In genomic region chr10:97057836-97058235, GRCh38 we compare ENCODE assay signal across 26 cellular contexts.
DNase-seq lines count a peak whose midpoint lies in the region; ATAC-seq, FAIRE-seq and TF ChIP-seq lines count a peak whose summit lies in the region.
"Had no signal": no experiment of that assay in that cellular context is flagged by ENCODE, and none has a peak within 500 bp of the region (broad histone marks: within the 10 kb centered on the region; RNA-seq: fewer than 3 reads in every experiment).

No MANE protein-coding gene starts in this region.

- no peak for FAIRE-seq in kidney (lab: Jason Lieb, UNC)
- FAIRE-seq: A549, D721Med, GM12878 had no signal

- peak; percentile 40 for ATAC-seq in body of pancreas
- ATAC-seq in psoas muscle: peak in 1 of 4 donors; percentile 14
- ATAC-seq in GM19397 (IDR thresholded peaks at IDR 0.05; ENCODE audit: unreplicated experiment): no peak
- ATAC-seq in HG02798 (IDR thresholded peaks at IDR 0.05; ENCODE audit: poor library complexity, unreplicated experiment): no peak
- no peak for ATAC-seq in GM18873 (IDR thresholded peaks at IDR 0.05; ENCODE audit: low FRiP score, unreplicated experiment)
- ATAC-seq: A549, GM12878 had no signal

- DNase-seq in H7: peak; percentile 26
- DNase-seq in body of pancreas: no peak
- peak; percentile 17 for DNase-seq in kidney
- no peak for DNase-seq in psoas muscle
- DNase-seq in endodermal cell: no peak
- DNase-seq: 8988T; ACHN; AML-193; BE2C; CD4-positive, alpha-beta T cell; DMS 273 treated with DMSO at 0.1 percent for 48 hours; DMS79; EL; GDM1; GM23248; HFFc6 had no signal

- WGBS in body of pancreas, 2 donors: 21 to 22% methylated on average over 5 of the region's 5 CpGs
- 57 to 80% (median 72%) methylated on average over 5 of the region's 5 CpGs for WGBS in psoas muscle, 3 donors
- WGBS in endodermal cell (ENCODE audit: insufficient coverage in 1 of 2, insufficient read length in 1 of 2), 2 experiments: 87 to 91% methylated on average over 4 to 5 of the region's 5 CpGs

- intact Hi-C loops in body of pancreas (cut with DNase I) (no loop called here), kidney (cut with DNase I) (no loop called here), psoas muscle (cut with DNase I) (no loop called here)

- no peaks in the 10 kb centered on the region for H3K27me3 Mint-ChIP-seq in endodermal cell (ENCODE audit: insufficient read depth)
- H3K27me3 Mint-ChIP-seq: CD4-positive, alpha-beta T cell had no signal

- H3K27me3 ChIP-seq in H7 (ENCODE audit: control insufficient read depth, insufficient read depth, low read length) (no peaks in the 10 kb centered on the region), body of pancreas (no peaks in the 10 kb centered on the region), psoas muscle (ENCODE audit: insufficient read depth in 3 of 3, low read length in 2 of 3) (no peaks in the 10 kb centered on the region), endodermal cell (ENCODE audit: control insufficient read depth, insufficient read depth, low read length, poor library complexity, severe bottlenecking) (no peaks in the 10 kb centered on the region)
- H3K27me3 ChIP-seq: BE2C; BLaER1 treated with 17β-estradiol and CSF1 and Interleukin-3, amounts not matched to agents 10 nM and 100 nM had no signal

- H3K27ac ChIP-seq in body of pancreas (no peak overlapping the region), kidney (ENCODE audit: low read depth in 2 of 2, low read length in 2 of 2) (no peak overlapping the region), psoas muscle (peak overlapping the region; percentile 21), endodermal cell (ENCODE audit: low read depth, low read length) (no peak overlapping the region)
- H3K27ac ChIP-seq: A549; BLaER1 treated with 17β-estradiol and CSF1 and Interleukin-3, amounts not matched to agents 10 nM and 100 nM; GM23248 had no signal

- no peaks in the 10 kb centered on the region for H3K4me1 Mint-ChIP-seq in endodermal cell
- H3K4me1 Mint-ChIP-seq: CD14-positive monocyte; CD8-positive, alpha-beta memory T cell had no signal

- H3K4me3 Mint-ChIP-seq in endodermal cell: no peak overlapping the region
- H3K4me3 Mint-ChIP-seq: CD14-positive monocyte; CD8-positive, alpha-beta memory T cell; HFFc6 had no signal

- H3K9me3 Mint-ChIP-seq in endodermal cell: peaks cover 2% of the 10 kb centered on the region
- H3K9me3 Mint-ChIP-seq: CD4-positive, alpha-beta T cell; CD8-positive, alpha-beta memory T cell; HFFc6 had no signal

- no peak overlapping the region for H3K27ac Mint-ChIP-seq in endodermal cell
- H3K27ac Mint-ChIP-seq: CD14-positive monocyte; CD4-positive, alpha-beta T cell; CD8-positive, alpha-beta memory T cell; HFFc6 had no signal

- no peak overlapping the region for H3K4me3 ChIP-seq in H7 (ENCODE audit: insufficient read depth, low read depth, low read length)
- H3K4me3 ChIP-seq in body of pancreas: no peak overlapping the region
- no peak overlapping the region for H3K4me3 ChIP-seq in kidney (ENCODE audit: low read length in 2 of 2)
- H3K4me3 ChIP-seq in psoas muscle: no peak overlapping the region
- no peak overlapping the region for H3K4me3 ChIP-seq in endodermal cell (ENCODE audit: low read length)
- H3K4me3 ChIP-seq: A549; BLaER1 treated with 17β-estradiol and CSF1 and Interleukin-3, amounts not matched to agents 10 nM and 100 nM; GM12878; GM23248; HAP-1 had no signal

- H3K36me3 Mint-ChIP-seq in endodermal cell (ENCODE audit: low read depth): no peaks in the 10 kb centered on the region
- H3K36me3 Mint-ChIP-seq: CD14-positive monocyte; CD8-positive, alpha-beta memory T cell had no signal

- H3K9ac ChIP-seq in kidney (ENCODE audit: low read length in 2 of 2): no peak overlapping the region
- no peak overlapping the region for H3K9ac ChIP-seq in endodermal cell (ENCODE audit: extremely low read depth, low read length, poor library complexity, severe bottlenecking)
- H3K9ac ChIP-seq: BLaER1 treated with 17β-estradiol and CSF1 and Interleukin-3, amounts not matched to agents 10 nM and 100 nM; GM23248 had no signal

- H3K4me1 ChIP-seq in body of pancreas (no peaks in the 10 kb centered on the region), kidney (ENCODE audit: control insufficient read depth in 1 of 2, insufficient read depth in 1 of 2, low read depth in 1 of 2, low read length in 2 of 2) (no peaks in the 10 kb centered on the region), psoas muscle (peaks cover 13% of the 10 kb centered on the region), endodermal cell (ENCODE audit: control insufficient read depth, insufficient read depth, low read length) (no peaks in the 10 kb centered on the region)
- H3K4me1 ChIP-seq: A549, HAP-1 had no signal

- no peak for TF ChIP-seq CTCF in body of pancreas (IDR thresholded peaks at IDR 0.05)
- TF ChIP-seq CTCF in kidney (IDR thresholded peaks at IDR 0.05; ENCODE audit: borderline replicate concordance, extremely low read depth, insufficient read depth): no peak
- TF ChIP-seq CTCF in psoas muscle (IDR thresholded peaks at IDR 0.05): no peak
- TF ChIP-seq CTCF in endodermal cell (conservative IDR thresholded peaks at IDR 0.05): no peak

- H3K36me3 ChIP-seq in H7 (replicated peaks; ENCODE audit: control insufficient read depth, insufficient read depth, low read length) (no peaks in the 10 kb centered on the region), body of pancreas (replicated peaks in 1 of 2; ENCODE audit: insufficient read depth in 1 of 2, low read depth in 2 of 2) (no peaks in the 10 kb centered on the region), kidney (ENCODE audit: control insufficient read depth in 1 of 2, insufficient read depth in 2 of 2, low read length in 2 of 2) (no peaks in the 10 kb centered on the region), psoas muscle (ENCODE audit: insufficient read depth in 1 of 2, low read depth in 1 of 2) (no peaks in the 10 kb centered on the region), endodermal cell (ENCODE audit: control insufficient read depth, insufficient read depth, low read length) (no peaks in the 10 kb centered on the region)
- H3K36me3 ChIP-seq: BE2C; BLaER1 treated with 17β-estradiol and CSF1 and Interleukin-3, amounts not matched to agents 10 nM and 100 nM; HAP-1 had no signal

- no peak for TF ChIP-seq POLR2A in body of pancreas (IDR thresholded peaks at IDR 0.05)

- no peaks in the 10 kb centered on the region for H3K9me3 ChIP-seq in body of pancreas
- no peaks in the 10 kb centered on the region for H3K9me3 ChIP-seq in kidney (ENCODE audit: control insufficient read depth in 1 of 2, low read length in 2 of 2)
- H3K9me3 ChIP-seq in psoas muscle: no peaks in the 10 kb centered on the region
- no peaks in the 10 kb centered on the region for H3K9me3 ChIP-seq in endodermal cell (ENCODE audit: control insufficient read depth, low read length)
- H3K9me3 ChIP-seq: BE2C; BLaER1 treated with 17β-estradiol and CSF1 and Interleukin-3, amounts not matched to agents 10 nM and 100 nM; HAP-1 had no signal

Comparison
In these comparisons a context has a peak if more than half of its experiments do, and no peak if none do; other contexts are left out.
1. DNase-seq: peak in H7 (single experiment) and kidney (single experiment); none in body of pancreas (0 of 4), psoas muscle (0 of 2) and endodermal cell (single experiment).